Comparison of ENCODE assay signal across 11 cellular contexts in genomic region chr9:106758911-106759310, GRCh38.
A peak's percentile ranks its signal among the peaks of the same experiment; 100 is the strongest.
DNase-seq lines count a peak whose midpoint lies in the region; ATAC-seq and TF ChIP-seq lines count a peak whose summit lies in the region.
"Had no signal": no experiment of that assay in that cellular context is flagged by ENCODE, and none has a peak within 500 bp of the region (broad histone marks: within the 10 kb centered on the region; RNA-seq: fewer than 3 reads in every experiment).

No MANE protein-coding gene starts in this region.

- DNase-seq in choroid plexus epithelial cell (ENCODE audit: low read depth) (peak; percentile 23), ecto neural progenitor cell (ENCODE audit: low spot score) (no peak), Ammon's horn (ENCODE audit: low spot score) (no peak)
- DNase-seq in activated CD4-positive, alpha-beta T cell treated with anti-CD3 and anti-CD28 coated beads, Interleukin-2, amount 50 U/mL, for 4 hours, result no peak
- DNase-seq: CD8-positive, alpha-beta memory T cell; Karpas-422; stimulated activated naive B cell treated with anti-CD40 and anti-IgM and Interleukin-4, amounts not matched to agents 10 μg/mL and 1 μg/mL and 100 μg/mL, for 72 hours had no signal

- peak; percentile 97 for ATAC-seq in GM18867 (IDR thresholded peaks at IDR 0.05; ENCODE audit: unreplicated experiment)
- peak; percentile 85 for ATAC-seq in GM21723 (IDR thresholded peaks at IDR 0.05; ENCODE audit: unreplicated experiment)
- ATAC-seq in HG03280 (IDR thresholded peaks at IDR 0.05; ENCODE audit: unreplicated experiment), result peak; percentile 94
- no peak for ATAC-seq in HG02870 (IDR thresholded peaks at IDR 0.05; ENCODE audit: unreplicated experiment)
- ATAC-seq: stimulated activated naive B cell treated with anti-CD40 and anti-IgM and Interleukin-4, amounts not matched to agents 10 μg/mL and 1 μg/mL and 100 μg/mL, for 72 hours had no signal

- no peak for TF ChIP-seq CTCF in choroid plexus epithelial cell (conservative IDR thresholded peaks at IDR 0.05; ENCODE audit: low read depth, low read length)

- no peak overlapping the region for H3K4me3 ChIP-seq in choroid plexus epithelial cell (ENCODE audit: low read depth, low read length)
